ENCODE assay signal across 1 cellular context in the genomic region with DNA sequence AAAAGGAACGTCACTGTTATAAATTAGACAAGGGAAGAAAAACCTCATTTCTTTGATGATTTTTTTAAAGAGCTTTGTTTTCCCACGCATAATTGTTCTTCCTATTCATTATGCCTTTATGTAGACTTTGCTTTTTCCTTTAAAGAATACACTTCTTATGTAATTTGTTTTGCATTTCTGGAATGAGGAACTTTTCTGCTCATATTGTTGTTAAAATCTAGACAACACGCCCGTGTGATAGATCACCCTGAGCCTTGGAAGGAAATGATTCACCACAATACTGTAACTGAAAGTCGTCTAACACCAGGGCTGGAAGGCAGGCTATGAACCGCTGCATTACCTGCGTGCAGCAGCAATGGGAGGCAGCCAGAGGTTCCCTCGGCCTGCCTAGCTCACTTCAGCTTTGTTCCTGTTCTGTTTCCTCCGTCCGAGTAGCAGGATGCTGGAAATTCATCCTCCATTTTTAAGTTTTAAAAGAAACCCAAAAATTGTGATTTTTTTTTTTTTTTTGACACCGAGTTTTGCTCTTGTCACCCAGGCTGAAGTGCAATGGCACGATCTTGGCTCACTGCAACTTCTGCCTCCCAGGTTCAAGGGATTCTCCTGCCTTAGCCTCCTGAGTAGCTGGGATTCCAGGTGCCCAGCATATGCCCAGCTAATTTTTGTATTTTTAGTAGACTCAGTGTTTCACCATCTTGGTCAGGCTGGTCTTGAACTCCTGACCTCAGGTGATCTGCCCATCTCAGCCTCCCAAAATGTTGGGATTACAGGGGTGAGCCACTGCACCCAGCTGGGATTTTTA.
TF ChIP-seq lines count a peak whose summit lies in the region.

No MANE protein-coding gene starts in this region.

TF ChIP-seq in HepG2, 621 proteins besides CTCF, POLR2A, EP300 and RAD21 (continued from another document and continues in another):
- TF ChIP-seq, protein P1, sequence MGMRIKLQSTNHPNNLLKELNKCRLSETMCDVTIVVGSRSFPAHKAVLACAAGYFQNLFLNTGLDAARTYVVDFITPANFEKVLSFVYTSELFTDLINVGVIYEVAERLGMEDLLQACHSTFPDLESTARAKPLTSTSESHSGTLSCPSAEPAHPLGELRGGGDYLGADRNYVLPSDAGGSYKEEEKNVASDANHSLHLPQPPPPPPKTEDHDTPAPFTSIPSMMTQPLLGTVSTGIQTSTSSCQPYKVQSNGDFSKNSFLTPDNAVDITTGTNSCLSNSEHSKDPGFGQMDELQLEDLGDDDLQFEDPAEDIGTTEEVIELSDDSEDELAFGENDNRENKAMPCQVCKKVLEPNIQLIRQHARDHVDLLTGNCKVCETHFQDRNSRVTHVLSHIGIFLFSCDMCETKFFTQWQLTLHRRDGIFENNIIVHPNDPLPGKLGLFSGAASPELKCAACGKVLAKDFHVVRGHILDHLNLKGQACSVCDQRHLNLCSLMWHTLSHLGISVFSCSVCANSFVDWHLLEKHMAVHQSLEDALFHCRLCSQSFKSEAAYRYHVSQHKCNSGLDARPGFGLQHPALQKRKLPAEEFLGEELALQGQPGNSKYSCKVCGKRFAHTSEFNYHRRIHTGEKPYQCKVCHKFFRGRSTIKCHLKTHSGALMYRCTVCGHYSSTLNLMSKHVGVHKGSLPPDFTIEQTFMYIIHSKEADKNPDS (CRISPR knock-in tag; IDR thresholded peaks at IDR 0.05) = no peak; the same call in 1 of the 2 replicates
- no peak for TF ChIP-seq SP2 (CRISPR knock-in tag; IDR thresholded peaks at IDR 0.05)
- no peak for TF ChIP-seq MZF1 (CRISPR knock-in tag; IDR thresholded peaks at IDR 0.05; ENCODE audit: borderline replicate concordance)
- TF ChIP-seq ATM (IDR thresholded peaks at IDR 0.05; ENCODE audit: borderline replicate concordance) = no peak
- TF ChIP-seq, protein P2, sequence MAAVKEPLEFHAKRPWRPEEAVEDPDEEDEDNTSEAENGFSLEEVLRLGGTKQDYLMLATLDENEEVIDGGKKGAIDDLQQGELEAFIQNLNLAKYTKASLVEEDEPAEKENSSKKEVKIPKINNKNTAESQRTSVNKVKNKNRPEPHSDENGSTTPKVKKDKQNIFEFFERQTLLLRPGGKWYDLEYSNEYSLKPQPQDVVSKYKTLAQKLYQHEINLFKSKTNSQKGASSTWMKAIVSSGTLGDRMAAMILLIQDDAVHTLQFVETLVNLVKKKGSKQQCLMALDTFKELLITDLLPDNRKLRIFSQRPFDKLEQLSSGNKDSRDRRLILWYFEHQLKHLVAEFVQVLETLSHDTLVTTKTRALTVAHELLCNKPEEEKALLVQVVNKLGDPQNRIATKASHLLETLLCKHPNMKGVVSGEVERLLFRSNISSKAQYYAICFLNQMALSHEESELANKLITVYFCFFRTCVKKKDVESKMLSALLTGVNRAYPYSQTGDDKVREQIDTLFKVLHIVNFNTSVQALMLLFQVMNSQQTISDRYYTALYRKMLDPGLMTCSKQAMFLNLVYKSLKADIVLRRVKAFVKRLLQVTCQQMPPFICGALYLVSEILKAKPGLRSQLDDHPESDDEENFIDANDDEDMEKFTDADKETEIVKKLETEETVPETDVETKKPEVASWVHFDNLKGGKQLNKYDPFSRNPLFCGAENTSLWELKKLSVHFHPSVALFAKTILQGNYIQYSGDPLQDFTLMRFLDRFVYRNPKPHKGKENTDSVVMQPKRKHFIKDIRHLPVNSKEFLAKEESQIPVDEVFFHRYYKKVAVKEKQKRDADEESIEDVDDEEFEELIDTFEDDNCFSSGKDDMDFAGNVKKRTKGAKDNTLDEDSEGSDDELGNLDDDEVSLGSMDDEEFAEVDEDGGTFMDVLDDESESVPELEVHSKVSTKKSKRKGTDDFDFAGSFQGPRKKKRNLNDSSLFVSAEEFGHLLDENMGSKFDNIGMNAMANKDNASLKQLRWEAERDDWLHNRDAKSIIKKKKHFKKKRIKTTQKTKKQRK (IDR thresholded peaks at IDR 0.05; ENCODE audit: low read length) = no peak
- TF ChIP-seq ZNF790 (CRISPR knock-in tag; IDR thresholded peaks at IDR 0.05; ENCODE audit: borderline replicate concordance) = no peak
- TF ChIP-seq PITX1 (CRISPR knock-in tag; IDR thresholded peaks at IDR 0.05) = no peak
- TF ChIP-seq ETV5 (CRISPR knock-in tag; IDR thresholded peaks at IDR 0.05; ENCODE audit: borderline replicate concordance) = 0 out of 2 replicates have a peak, but pooled peaks have one; percentile 30
- TF ChIP-seq CENPT (CRISPR knock-in tag; IDR thresholded peaks at IDR 0.05; ENCODE audit: low read depth) = no peak
- TF ChIP-seq ZNF709 (CRISPR knock-in tag; IDR thresholded peaks at IDR 0.05) = no peak
- no peak for TF ChIP-seq NR2C2 (CRISPR knock-in tag; IDR thresholded peaks at IDR 0.05; ENCODE audit: borderline replicate concordance)
- TF ChIP-seq KDM5A (IDR thresholded peaks at IDR 0.05; ENCODE audit: borderline replicate concordance, low read length) = no peak
- TF ChIP-seq ZFP82 (CRISPR knock-in tag; IDR thresholded peaks at IDR 0.05; ENCODE audit: borderline replicate concordance) = peak; percentile 9; the same call in 1 of the 2 replicates
- no peak for TF ChIP-seq ZBTB8A (CRISPR knock-in tag; IDR thresholded peaks at IDR 0.05; ENCODE audit: borderline replicate concordance, low read depth)
- 0 out of 2 replicates have a peak, but pooled peaks have one; percentile 53 for TF ChIP-seq ZFP37 (CRISPR knock-in tag; IDR thresholded peaks at IDR 0.05; ENCODE audit: borderline replicate concordance)
- no peak for TF ChIP-seq ZNF468 (CRISPR knock-in tag; IDR thresholded peaks at IDR 0.05)
- TF ChIP-seq SMC3 (IDR thresholded peaks at IDR 0.05; ENCODE audit: low read length) = peak; percentile 2; the same call in 1 of the 2 replicates
- no peak for TF ChIP-seq MLLT10 (CRISPR knock-in tag; IDR thresholded peaks at IDR 0.05)
- TF ChIP-seq, protein P3, sequence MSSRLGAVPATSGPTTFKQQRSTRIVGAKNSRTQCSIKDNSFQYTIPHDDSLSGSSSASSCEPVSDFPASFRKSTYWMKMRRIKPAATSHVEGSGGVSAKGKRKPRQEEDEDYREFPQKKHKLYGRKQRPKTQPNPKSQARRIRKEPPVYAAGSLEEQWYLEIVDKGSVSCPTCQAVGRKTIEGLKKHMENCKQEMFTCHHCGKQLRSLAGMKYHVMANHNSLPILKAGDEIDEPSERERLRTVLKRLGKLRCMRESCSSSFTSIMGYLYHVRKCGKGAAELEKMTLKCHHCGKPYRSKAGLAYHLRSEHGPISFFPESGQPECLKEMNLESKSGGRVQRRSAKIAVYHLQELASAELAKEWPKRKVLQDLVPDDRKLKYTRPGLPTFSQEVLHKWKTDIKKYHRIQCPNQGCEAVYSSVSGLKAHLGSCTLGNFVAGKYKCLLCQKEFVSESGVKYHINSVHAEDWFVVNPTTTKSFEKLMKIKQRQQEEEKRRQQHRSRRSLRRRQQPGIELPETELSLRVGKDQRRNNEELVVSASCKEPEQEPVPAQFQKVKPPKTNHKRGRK (CRISPR knock-in tag; IDR thresholded peaks at IDR 0.05) = peak; percentile 91; the same call in 1 of the 2 replicates
- TF ChIP-seq IKZF4 (CRISPR knock-in tag; IDR thresholded peaks at IDR 0.05; ENCODE audit: borderline replicate concordance, low read depth, not compliant biosample characterization) = peak; percentile 8
- no peak for TF ChIP-seq ZNF510 (CRISPR knock-in tag; IDR thresholded peaks at IDR 0.05; ENCODE audit: low read depth)
- TF ChIP-seq, protein P4, sequence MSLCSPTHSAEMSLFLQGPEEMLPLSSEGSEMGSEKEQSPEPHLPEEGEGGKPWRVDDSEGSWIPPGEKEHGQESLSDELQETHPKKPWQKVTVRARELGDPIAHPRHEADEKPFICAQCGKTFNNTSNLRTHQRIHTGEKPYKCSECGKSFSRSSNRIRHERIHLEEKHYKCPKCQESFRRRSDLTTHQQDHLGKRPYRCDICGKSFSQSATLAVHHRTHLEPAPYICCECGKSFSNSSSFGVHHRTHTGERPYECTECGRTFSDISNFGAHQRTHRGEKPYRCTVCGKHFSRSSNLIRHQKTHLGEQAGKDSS (CRISPR knock-in tag; IDR thresholded peaks at IDR 0.05; ENCODE audit: borderline replicate concordance, low read depth) = no peak; the same call in 1 of the 2 replicates
- TF ChIP-seq TCF7L2 (IDR thresholded peaks at IDR 0.05; ENCODE audit: low read depth, low read length) = no peak
- peak; percentile 60; the same call in 1 of the 2 replicates for TF ChIP-seq MYC (CRISPR knock-in tag; IDR thresholded peaks at IDR 0.05; ENCODE audit: borderline replicate concordance)
- TF ChIP-seq KLF15 (CRISPR knock-in tag; IDR thresholded peaks at IDR 0.05; ENCODE audit: borderline replicate concordance) = no peak
- TF ChIP-seq ZNF343 (CRISPR knock-in tag; IDR thresholded peaks at IDR 0.05) = no peak
- TF ChIP-seq, protein P5, sequence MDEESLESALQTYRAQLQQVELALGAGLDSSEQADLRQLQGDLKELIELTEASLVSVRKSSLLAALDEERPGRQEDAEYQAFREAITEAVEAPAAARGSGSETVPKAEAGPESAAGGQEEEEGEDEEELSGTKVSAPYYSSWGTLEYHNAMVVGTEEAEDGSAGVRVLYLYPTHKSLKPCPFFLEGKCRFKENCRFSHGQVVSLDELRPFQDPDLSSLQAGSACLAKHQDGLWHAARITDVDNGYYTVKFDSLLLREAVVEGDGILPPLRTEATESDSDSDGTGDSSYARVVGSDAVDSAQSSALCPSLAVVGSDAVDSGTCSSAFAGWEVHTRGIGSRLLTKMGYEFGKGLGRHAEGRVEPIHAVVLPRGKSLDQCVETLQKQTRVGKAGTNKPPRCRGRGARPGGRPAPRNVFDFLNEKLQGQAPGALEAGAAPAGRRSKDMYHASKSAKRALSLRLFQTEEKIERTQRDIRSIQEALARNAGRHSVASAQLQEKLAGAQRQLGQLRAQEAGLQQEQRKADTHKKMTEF (CRISPR knock-in tag; IDR thresholded peaks at IDR 0.05) = peak; percentile 68
- no peak for TF ChIP-seq ZKSCAN1 (IDR thresholded peaks at IDR 0.05; ENCODE audit: low read length)
- no peak for TF ChIP-seq ZNF563 (CRISPR knock-in tag; IDR thresholded peaks at IDR 0.05)
- TF ChIP-seq, protein P6, sequence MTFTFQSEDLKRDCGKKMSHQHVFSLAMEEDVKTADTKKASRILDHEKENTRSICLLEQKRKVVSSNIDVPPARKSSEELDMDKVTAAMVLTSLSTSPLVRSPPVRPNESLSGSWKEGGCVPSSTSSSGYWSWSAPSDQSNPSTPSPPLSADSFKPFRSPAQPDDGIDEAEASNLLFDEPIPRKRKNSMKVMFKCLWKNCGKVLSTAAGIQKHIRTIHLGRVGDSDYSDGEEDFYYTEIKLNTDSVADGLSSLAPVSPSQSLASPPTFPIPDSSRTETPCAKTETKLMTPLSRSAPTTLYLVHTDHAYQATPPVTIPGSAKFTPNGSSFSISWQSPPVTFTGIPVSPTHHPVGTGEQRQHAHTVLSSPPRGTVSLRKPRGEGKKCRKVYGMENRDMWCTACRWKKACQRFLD (CRISPR knock-in tag; IDR thresholded peaks at IDR 0.05; ENCODE audit: borderline replicate concordance) = no peak; the same call in 1 of the 2 replicates
- TF ChIP-seq ZNF337 (CRISPR knock-in tag; IDR thresholded peaks at IDR 0.05; ENCODE audit: borderline replicate concordance, low read depth) = no peak
- 0 out of 2 replicates have a peak, but pooled peaks have one; percentile 6 for TF ChIP-seq ZNF441 (CRISPR knock-in tag; IDR thresholded peaks at IDR 0.05; ENCODE audit: borderline replicate concordance)
- 0 out of 2 replicates have a peak, but pooled peaks have one; percentile 2 for TF ChIP-seq RCOR2 (CRISPR knock-in tag; IDR thresholded peaks at IDR 0.05)
- TF ChIP-seq ZSCAN31 (CRISPR knock-in tag; IDR thresholded peaks at IDR 0.05; ENCODE audit: low read depth) = 0 out of 2 replicates have a peak, but pooled peaks have one; percentile 3
- TF ChIP-seq ZNF225 (CRISPR knock-in tag; IDR thresholded peaks at IDR 0.05) = no peak
- no peak for TF ChIP-seq ZNF556 (CRISPR knock-in tag; IDR thresholded peaks at IDR 0.05; ENCODE audit: borderline replicate concordance)
- no peak; the same call in 1 of the 2 replicates for TF ChIP-seq ZBTB7B (CRISPR knock-in tag; IDR thresholded peaks at IDR 0.05)
- TF ChIP-seq, protein P7, sequence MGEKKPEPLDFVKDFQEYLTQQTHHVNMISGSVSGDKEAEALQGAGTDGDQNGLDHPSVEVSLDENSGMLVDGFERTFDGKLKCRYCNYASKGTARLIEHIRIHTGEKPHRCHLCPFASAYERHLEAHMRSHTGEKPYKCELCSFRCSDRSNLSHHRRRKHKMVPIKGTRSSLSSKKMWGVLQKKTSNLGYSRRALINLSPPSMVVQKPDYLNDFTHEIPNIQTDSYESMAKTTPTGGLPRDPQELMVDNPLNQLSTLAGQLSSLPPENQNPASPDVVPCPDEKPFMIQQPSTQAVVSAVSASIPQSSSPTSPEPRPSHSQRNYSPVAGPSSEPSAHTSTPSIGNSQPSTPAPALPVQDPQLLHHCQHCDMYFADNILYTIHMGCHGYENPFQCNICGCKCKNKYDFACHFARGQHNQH (CRISPR knock-in tag; IDR thresholded peaks at IDR 0.05) = no peak; the same call in 1 of the 2 replicates
- TF ChIP-seq NR2F2 (IDR thresholded peaks at IDR 0.05; ENCODE audit: borderline replicate concordance, low read depth) = no peak
- TF ChIP-seq, protein P8, sequence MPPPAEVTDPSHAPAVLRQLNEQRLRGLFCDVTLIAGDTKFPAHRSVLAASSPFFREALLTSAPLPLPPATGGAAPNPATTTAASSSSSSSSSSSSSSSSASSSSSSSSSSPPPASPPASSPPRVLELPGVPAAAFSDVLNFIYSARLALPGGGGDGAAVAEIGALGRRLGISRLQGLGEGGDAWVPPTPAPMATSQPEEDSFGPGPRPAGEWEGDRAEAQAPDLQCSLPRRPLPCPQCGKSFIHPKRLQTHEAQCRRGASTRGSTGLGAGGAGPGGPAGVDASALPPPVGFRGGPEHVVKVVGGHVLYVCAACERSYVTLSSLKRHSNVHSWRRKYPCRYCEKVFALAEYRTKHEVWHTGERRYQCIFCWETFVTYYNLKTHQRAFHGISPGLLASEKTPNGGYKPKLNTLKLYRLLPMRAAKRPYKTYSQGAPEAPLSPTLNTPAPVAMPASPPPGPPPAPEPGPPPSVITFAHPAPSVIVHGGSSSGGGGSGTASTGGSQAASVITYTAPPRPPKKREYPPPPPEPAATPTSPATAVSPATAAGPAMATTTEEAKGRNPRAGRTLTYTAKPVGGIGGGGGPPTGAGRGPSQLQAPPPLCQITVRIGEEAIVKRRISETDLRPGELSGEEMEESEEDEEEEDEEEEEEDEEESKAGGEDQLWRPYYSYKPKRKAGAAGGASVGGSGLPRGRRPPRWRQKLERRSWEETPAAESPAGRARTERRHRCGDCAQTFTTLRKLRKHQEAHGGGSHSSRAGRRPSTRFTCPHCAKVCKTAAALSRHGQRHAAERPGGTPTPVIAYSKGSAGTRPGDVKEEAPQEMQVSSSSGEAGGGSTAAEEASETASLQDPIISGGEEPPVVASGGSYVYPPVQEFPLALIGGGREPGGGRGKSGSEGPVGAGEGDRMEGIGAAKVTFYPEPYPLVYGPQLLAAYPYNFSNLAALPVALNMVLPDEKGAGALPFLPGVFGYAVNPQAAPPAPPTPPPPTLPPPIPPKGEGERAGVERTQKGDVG (CRISPR knock-in tag; IDR thresholded peaks at IDR 0.05; ENCODE audit: borderline replicate concordance) = peak; percentile 76; the same call in 1 of the 2 replicates
- no peak; the same call in 1 of the 2 replicates for TF ChIP-seq ZNF678 (CRISPR knock-in tag; IDR thresholded peaks at IDR 0.05)
- peak; percentile 28 for TF ChIP-seq TEAD3 (CRISPR knock-in tag; optimal IDR thresholded peaks at IDR 0.05; ENCODE audit: borderline replicate concordance)
